13 cellular contexts compared by ENCODE assay signal in genomic region chr2:130148396-130148914, GRCh38. TPM values are rescaled to one million over a fixed set of nuclear protein-coding genes. Genes with fewer than 3 reads are reported as not detected.
"Had no signal": no experiment of that assay in that cellular context is flagged by ENCODE, and none has a peak within 500 bp of the region (broad histone marks: within the 10 kb centered on the region; RNA-seq: fewer than 3 reads in every experiment).

No MANE protein-coding gene starts in this region.

RNA-seq across cellular contexts. Expression of gene CCDC74B, which starts 3.5 kb away (rescaled TPM):
- total RNA-seq: MCF 10A had no signal

RNA-seq across cellular contexts. Expression of gene POTEF, which starts 19.4 kb away (rescaled TPM):
- total RNA-seq: activated CD4-positive, alpha-beta memory T cell treated with anti-CD3 and anti-CD28 coated beads for 36 hours; activated CD4-positive, alpha-beta T cell treated with anti-CD3 and anti-CD28 coated beads, Interleukin-2, amount 10 ng/mL, durations not matched to agents 7 days and 5 days; activated naive CD8-positive, alpha-beta T cell treated with anti-CD3 and anti-CD28 coated beads, Interleukin-2, amount 10 ng/mL, durations not matched to agents 7 days and 5 days; activated T-cell treated with anti-CD3 and anti-CD28 coated beads, Interleukin-2, amount 50 U/mL, for 72 hours; activated T-helper 2 cell treated with anti-CD3 and anti-CD28 coated beads, Interferon-gamma antibody, Interleukin-2, Interleukin-4, amounts not matched to agents 10 μg/mL and 5 μg/mL and 100 μg/mL, durations not matched to agents 14 hours and 24 hours and 36 hours; adrenal gland; cardiac septum; LHCN-M2; MCF 10A; Right ventricle myocardium superior; T-helper 2 cell treated with Interferon-gamma antibody and Interleukin-4, amounts not matched to agents 100 ng/mL and 5 ng/mL, for 36 hours had no signal

RNA-seq across cellular contexts. Expression of gene TUBA3E, which starts 49.8 kb away (rescaled TPM):
- total RNA-seq: activated CD4-positive, alpha-beta memory T cell treated with anti-CD3 and anti-CD28 coated beads for 36 hours; activated CD4-positive, alpha-beta T cell treated with anti-CD3 and anti-CD28 coated beads, Interleukin-2, amount 10 ng/mL, durations not matched to agents 7 days and 5 days; activated naive CD8-positive, alpha-beta T cell treated with anti-CD3 and anti-CD28 coated beads, Interleukin-2, amount 10 ng/mL, durations not matched to agents 7 days and 5 days; activated T-cell treated with anti-CD3 and anti-CD28 coated beads, Interleukin-2, amount 50 U/mL, for 72 hours; activated T-helper 2 cell treated with anti-CD3 and anti-CD28 coated beads, Interferon-gamma antibody, Interleukin-2, Interleukin-4, amounts not matched to agents 10 μg/mL and 5 μg/mL and 100 μg/mL, durations not matched to agents 14 hours and 24 hours and 36 hours; adrenal gland; MCF 10A; Peyer's patch; SJCRH30; T-helper 2 cell treated with Interferon-gamma antibody and Interleukin-4, amounts not matched to agents 100 ng/mL and 5 ng/mL, for 36 hours had no signal
